Comparison of ENCODE assay signal across 12 cellular contexts in genomic region chr3:57221883-57222282, GRCh38. TPM values are rescaled to one million over a fixed set of nuclear protein-coding genes. Genes with fewer than 3 reads are reported as not detected.
A peak's percentile ranks its signal among the peaks of the same experiment; 100 is the strongest.
DNase-seq lines count a peak whose midpoint lies in the region; ATAC-seq, FAIRE-seq and TF ChIP-seq lines count a peak whose summit lies in the region.
"Had no signal": no experiment of that assay in that cellular context is flagged by ENCODE, and none has a peak within 500 bp of the region (broad histone marks: within the 10 kb centered on the region; RNA-seq: fewer than 3 reads in every experiment).

No MANE protein-coding gene starts in this region.

- H2BK5ac ChIP-seq in H1 (ENCODE audit: low read depth, low read length): no peak overlapping the region

- no peak overlapping the region for H2AK5ac ChIP-seq in H1 (ENCODE audit: low read depth, low read length)

- no peak overlapping the region for H3K18ac ChIP-seq in H1 (ENCODE audit: extremely low read depth, low read length)

- H2BK20ac ChIP-seq in H1 (ENCODE audit: low read length): no peak overlapping the region

- no peak overlapping the region for H3K14ac ChIP-seq in H1 (ENCODE audit: insufficient read length)

- no peak overlapping the region for H3K4me3 ChIP-seq in DND-41 (ENCODE audit: low read depth in 1 of 2, low read length in 2 of 2)
- no peak overlapping the region for H3K4me3 ChIP-seq in NB4 (ENCODE audit: low read depth, low read length)
- no peak overlapping the region for H3K4me3 ChIP-seq in H1 (ENCODE audit: extremely low read depth in 1 of 4, insufficient read depth in 2 of 4, low read depth in 3 of 4, low read length in 4 of 4)
- H3K4me3 ChIP-seq in neural cell (ENCODE audit: low read length): no peak overlapping the region

- H3K27me3 ChIP-seq in DND-41 (ENCODE audit: insufficient read depth, low read length, poor library complexity): no peaks in the 10 kb centered on the region
- H3K27me3 ChIP-seq in H1 (replicated peaks in 1 of 4; ENCODE audit: control insufficient read depth in 3 of 4, extremely low read depth in 1 of 4, insufficient read depth in 3 of 4, low read length in 3 of 4): no peaks in the 10 kb centered on the region
- no peaks in the 10 kb centered on the region for H3K27me3 ChIP-seq in neural cell (ENCODE audit: insufficient read depth, low read depth, low read length)

- H2BK12ac ChIP-seq in H1 (ENCODE audit: low read depth, low read length): no peak overlapping the region

- H3K56ac ChIP-seq in H1 (replicated peaks; ENCODE audit: insufficient read length, low read depth, low read length): no peak overlapping the region

- TF ChIP-seq RAD21 in H1 (IDR thresholded peaks at IDR 0.05 in 1 of 2, conservative IDR thresholded peaks at IDR 0.05 in 1 of 2; ENCODE audit: low read depth in 2 of 2, low read length in 2 of 2) (peak; percentile 78), neural cell (conservative IDR thresholded peaks at IDR 0.05) (peak; percentile 75)

- H4K20me1 ChIP-seq in DND-41 (ENCODE audit: insufficient read depth, low read length) (no peaks in the 10 kb centered on the region), H1 (replicated peaks in 1 of 2; ENCODE audit: control insufficient read depth in 1 of 2, insufficient read depth in 2 of 2, low read length in 2 of 2) (no peaks in the 10 kb centered on the region), neural cell (ENCODE audit: insufficient read depth) (no peaks in the 10 kb centered on the region)

- no peak overlapping the region for H3K4ac ChIP-seq in H1 (replicated peaks; ENCODE audit: insufficient read length, low read depth, low read length)

- POLR2A ChIA-PET in H1 (lab: Charles Lee; ENCODE audit: partially characterized antibody): interaction anchor here (0.9 kb wide), 1 partner anchor 25 kb away, joined by 3 read pairs; no protein-coding TSS in a partner anchor
- POLR2A ChIA-PET in GM10248 (lab: Yijun Ruan, JAX): no interaction called here

- no peak for FAIRE-seq in H1 (lab: Jason Lieb, UNC)

- peak; percentile 40 for TF ChIP-seq CTCF in DND-41 (IDR thresholded peaks at IDR 0.05; ENCODE audit: borderline replicate concordance, extremely low read depth, low read length, poor library complexity, severe bottlenecking)
- TF ChIP-seq CTCF in NB4 (IDR thresholded peaks at IDR 0.05; ENCODE audit: low read depth, low read length): no peak
- peak in 2 of 3 experiments; percentile 37 to 41; a peak in 2 of 4 replicates for TF ChIP-seq CTCF in H1 (IDR thresholded peaks at IDR 0.05; ENCODE audit: control extremely low read depth in 1 of 3, insufficient read depth in 1 of 3, low read depth in 1 of 3, low read length in 3 of 3)
- peak; percentile 73 for TF ChIP-seq CTCF in neural cell (IDR thresholded peaks at IDR 0.05; ENCODE audit: poor library complexity, severe bottlenecking)
- no peak for TF ChIP-seq CTCF in GM10248 (IDR thresholded peaks at IDR 0.05; ENCODE audit: control extremely low read depth, extremely low read depth, low read depth, missing control alignments)

- WGBS in H1 (ENCODE audit: extremely low coverage in 1 of 2, insufficient coverage in 1 of 2, insufficient read length in 1 of 2, insufficient replicate concordance in 2 of 2, low coverage in 1 of 2, low lambda C conversion rate in 2 of 2, missing lambda C conversion rate in 1 of 2), 2 experiments: 56% methylated on average over 2 of the region's 2 CpGs; no CpG with 5 or more reads in 1 of the 2 experiments

- CTCF ChIA-PET in H1 (lab: Charles Lee; ENCODE audit: partially characterized antibody): interaction anchor here (0.7 to 5.2 kb wide), 29 partner anchors 8 to 251 kb away, joined by 3 to 61 read pairs (median 4); partner anchors contain the start of gene HESX1
- CTCF ChIA-PET in GM10248 (lab: Yijun Ruan, JAX): interaction anchor here (1.0 to 1.4 kb wide), 3 partner anchors 12 to 21 kb away, joined by 4 to 7 read pairs (median 4); no protein-coding TSS in a partner anchor

- TF ChIP-seq POLR2A in NB4 (IDR thresholded peaks at IDR 0.05; ENCODE audit: extremely low read depth, insufficient read length) (no peak), H1 (IDR thresholded peaks at IDR 0.05; ENCODE audit: control extremely low read depth in 1 of 2, low read depth in 2 of 2, low read length in 2 of 2) (no peak)

- H4K8ac ChIP-seq in H1 (ENCODE audit: extremely low read depth, insufficient read depth, low read length): no peak overlapping the region

- no peak for TF ChIP-seq EP300 in H1 (IDR thresholded peaks at IDR 0.05; ENCODE audit: borderline replicate concordance in 1 of 2, low read depth in 2 of 2, low read length in 2 of 2)
- no peak for TF ChIP-seq EP300 in neural cell (conservative IDR thresholded peaks at IDR 0.05; ENCODE audit: poor library complexity, severe bottlenecking)

- H3K9me3 ChIP-seq in DND-41 (ENCODE audit: insufficient read depth, low read length, severe bottlenecking) (no peaks in the 10 kb centered on the region), H1 (ENCODE audit: insufficient read depth in 2 of 2, low read depth in 1 of 2, low read length in 1 of 2) (no peaks in the 10 kb centered on the region), neural cell (ENCODE audit: low read length) (no peaks in the 10 kb centered on the region)

- no peaks in the 10 kb centered on the region for H3F3A ChIP-seq in neural cell (ENCODE audit: insufficient read depth, low read length, poor library complexity, severe bottlenecking)

- no peaks in the 10 kb centered on the region; the same call in 1 of the 2 replicates for H3K23me2 ChIP-seq in H1 (ENCODE audit: low read depth, low read length)

- H3K27ac ChIP-seq in DND-41 (ENCODE audit: low read length) (no peak overlapping the region), H1 (ENCODE audit: low read depth, low read length) (no peak overlapping the region), neural cell (ENCODE audit: low read length) (no peak overlapping the region), substantia nigra (ENCODE audit: low read depth, low read length, poor library complexity, severe bottlenecking) (no peak overlapping the region)

- H4K5ac ChIP-seq in H1 (ENCODE audit: insufficient read length, low read depth, low read length): no peak overlapping the region

- no peaks in the 10 kb centered on the region for H3K36me3 ChIP-seq in DND-41 (ENCODE audit: insufficient read depth, low read length)
- no peaks in the 10 kb centered on the region for H3K36me3 ChIP-seq in H1 (ENCODE audit: control insufficient read depth in 2 of 4, insufficient read depth in 4 of 4, low read length in 3 of 4)
- H3K36me3 ChIP-seq in neural cell (ENCODE audit: insufficient read depth, low read length): no peaks in the 10 kb centered on the region

- H3K79me1 ChIP-seq in H1 (ENCODE audit: low read depth, low read length): no peaks in the 10 kb centered on the region

- no peak overlapping the region for H3K23ac ChIP-seq in H1 (ENCODE audit: insufficient read length)

- H4K91ac ChIP-seq in H1 (replicated peaks; ENCODE audit: insufficient read length, low read length): no peak overlapping the region

- H2BK15ac ChIP-seq in H1 (ENCODE audit: low read length): no peak overlapping the region

- H3K79me2 ChIP-seq in DND-41 (ENCODE audit: insufficient read depth, low read length) (no peaks in the 10 kb centered on the region), H1 (ENCODE audit: control insufficient read depth in 1 of 2, insufficient read depth in 2 of 2, low read length in 2 of 2) (no peaks in the 10 kb centered on the region), neural cell (replicated peaks; ENCODE audit: insufficient read depth, low read length) (no peaks in the 10 kb centered on the region)

- H3K4me1 ChIP-seq in DND-41 (ENCODE audit: insufficient read depth, low read length) (peaks cover 4% of the 10 kb centered on the region), H1 (replicated peaks in 1 of 4; ENCODE audit: control insufficient read depth in 3 of 4, insufficient read depth in 4 of 4, low read length in 3 of 4) (no peaks in the 10 kb centered on the region)

- H3K9ac ChIP-seq in DND-41 (ENCODE audit: low read depth, low read length) (no peak overlapping the region), H1 (replicated peaks in 1 of 4; ENCODE audit: extremely low read depth in 1 of 4, low read depth in 3 of 4, low read length in 3 of 4) (no peak overlapping the region), neural cell (ENCODE audit: low read length) (no peak overlapping the region)

- no peak overlapping the region for H3K4me2 ChIP-seq in DND-41 (ENCODE audit: insufficient read depth, low read length)
- no peak overlapping the region for H3K4me2 ChIP-seq in H1 (ENCODE audit: insufficient read depth in 1 of 2, low read depth in 2 of 2, low read length in 2 of 2)
- H3K4me2 ChIP-seq in neural cell (ENCODE audit: low read length): no peak overlapping the region

- no peak overlapping the region for H2BK120ac ChIP-seq in H1 (replicated peaks; ENCODE audit: low read depth, low read length)

- H3K9me2 ChIP-seq in neural cell (ENCODE audit: insufficient read depth, low read length): no peaks in the 10 kb centered on the region

- ATAC-seq in DND-41 (ENCODE audit: insufficient read depth, low read depth) (no peak), GM21576 (IDR thresholded peaks at IDR 0.05; ENCODE audit: unreplicated experiment) (no peak)

- DNase-seq in DND-41 (no peak), NB4 (ENCODE audit: low read depth) (peak; percentile 7), H1 (ENCODE audit: low read depth in 1 of 2, low spot score in 2 of 2) (no peak), NCI-H1930 (lab: John Stamatoyannopoulos, UW) (no peak), GM10248 (ENCODE audit: extremely low spot score) (no peak), substantia nigra (lab: John Stamatoyannopoulos, UW) (no peak)
- DNase-seq: activated B cell treated with CpG ODN at 0.5 μM for 24 hours; amygdala; NCI-H187 treated with DMSO at 0.1 percent for 48 hours; stimulated activated CD4-positive, alpha-beta T cell treated with anti-CD3 and anti-CD28 coated beads, Interleukin-1b, Interleukin-23, amount 100 ng/mL, for 48 hours had no signal

- H2AFZ ChIP-seq in DND-41 (ENCODE audit: low read depth, low read length): no peak overlapping the region
- H2AFZ ChIP-seq in H1 (ENCODE audit: low read length): no peak overlapping the region
- H2AFZ ChIP-seq in neural cell (ENCODE audit: low read depth, low read length): no peak overlapping the region

RNA-seq across cellular contexts. Expression of gene APPL1, which starts 5.6 kb away (rescaled TPM):
- total RNA-seq in H1 (2021; fragmentation: NEBNext Ultra II Directional; extraction: Animal tissue kit (Norgen Biotek cat#: 25700)): 30.7 and 34.4 TPM in 2 replicates
- polyA plus RNA-seq in H1 (2011; rRNA removed) (5.9 and 9.4 TPM in 2 replicates), neural cell (25.9 and 28.8 TPM in 2 replicates)
- 9.1 TPM for polyA plus RNA-seq in H1 (2011; cell fraction: cytosol; rRNA removed)
- 13.0 TPM for polyA plus RNA-seq in H1 (2011; cell fraction: nucleus; rRNA removed)
- polyA plus RNA-seq in H1 (2012, experiment 1 of 2): 9.3 to 22.5 TPM (median 12.6 TPM) in 4 replicates
- 0.76 TPM for polyA plus RNA-seq in H1 (2012, experiment 2 of 2)
- 25.9 TPM for polyA plus RNA-seq in H1 (2013, experiment 1 of 2)
- 28.4 TPM for polyA plus RNA-seq in H1 (2013, experiment 2 of 2)
- polyA minus RNA-seq in H1 (2011; rRNA and poly(A)+ RNA removed): 36.2 and 40.6 TPM in 2 replicates
- 24.8 TPM for polyA minus RNA-seq in H1 (2011; cell fraction: cytosol; rRNA and poly(A)+ RNA removed)
- 68.4 TPM for polyA minus RNA-seq in H1 (2011; cell fraction: nucleus; rRNA and poly(A)+ RNA removed)
- 94.5 and 97.4 TPM in 2 replicates for polyA minus RNA-seq in neural cell

RNA-seq across cellular contexts. Expression of gene HESX1, which starts 22.1 kb away (rescaled TPM):
- 9.0 and 12.0 TPM in 2 replicates for total RNA-seq in H1 (2021; fragmentation: NEBNext Ultra II Directional; extraction: Animal tissue kit (Norgen Biotek cat#: 25700))
- polyA plus RNA-seq in H1 (2011; rRNA removed): 5.5 and 7.1 TPM in 2 replicates
- polyA plus RNA-seq in H1 (2011; cell fraction: cytosol; rRNA removed): 7.9 TPM
- polyA plus RNA-seq in H1 (2011; cell fraction: nucleus; rRNA removed): 3.4 TPM
- 5.3 to 12.9 TPM (median 5.7 TPM) in 4 replicates for polyA plus RNA-seq in H1 (2012, experiment 1 of 2)
- 2.7 TPM for polyA plus RNA-seq in H1 (2012, experiment 2 of 2)
- polyA plus RNA-seq in H1 (2013, experiment 1 of 2): 7.4 TPM
- polyA plus RNA-seq in H1 (2013, experiment 2 of 2): 7.3 TPM
- 3.6 and 3.9 TPM in 2 replicates for polyA minus RNA-seq in H1 (2011; rRNA and poly(A)+ RNA removed)
- 3.0 TPM for polyA minus RNA-seq in H1 (2011; cell fraction: cytosol; rRNA and poly(A)+ RNA removed)
- polyA minus RNA-seq in H1 (2011; cell fraction: nucleus; rRNA and poly(A)+ RNA removed): 4.4 TPM
- 1.3 and 4.8 TPM in 2 replicates for polyA plus RNA-seq in neural cell
- not detected in 2 replicates for polyA minus RNA-seq in neural cell

RNA-seq across cellular contexts. Expression of gene IL17RD, which starts 56.7 kb away (rescaled TPM):
- total RNA-seq in H1 (2021; fragmentation: NEBNext Ultra II Directional; extraction: Animal tissue kit (Norgen Biotek cat#: 25700)): 41.3 and 48.9 TPM in 2 replicates
- 10.9 and 15.4 TPM in 2 replicates for polyA plus RNA-seq in H1 (2011; rRNA removed)
- 10.1 TPM for polyA plus RNA-seq in H1 (2011; cell fraction: cytosol; rRNA removed)
- 28.2 TPM for polyA plus RNA-seq in H1 (2011; cell fraction: nucleus; rRNA removed)
- polyA plus RNA-seq in H1 (2012, experiment 1 of 2): 9.5 to 14.9 TPM (median 12.6 TPM) in 4 replicates
- polyA plus RNA-seq in H1 (2012, experiment 2 of 2): 2.0 TPM
- polyA plus RNA-seq in H1 (2013, experiment 1 of 2): 50.8 TPM
- 58.0 TPM for polyA plus RNA-seq in H1 (2013, experiment 2 of 2)
- polyA minus RNA-seq in H1 (2011; rRNA and poly(A)+ RNA removed): 39.3 and 40.6 TPM in 2 replicates
- polyA minus RNA-seq in H1 (2011; cell fraction: cytosol; rRNA and poly(A)+ RNA removed): 19.2 TPM
- 33.9 TPM for polyA minus RNA-seq in H1 (2011; cell fraction: nucleus; rRNA and poly(A)+ RNA removed)
- 14.8 and 17.3 TPM in 2 replicates for polyA plus RNA-seq in neural cell
- polyA minus RNA-seq in neural cell: 44.6 and 50.9 TPM in 2 replicates
- total RNA-seq: activated B cell treated with CpG ODN at 0.5 μM for 24 hours had no signal

Comparison
In these comparisons a context has a peak if more than half of its experiments do, and no peak if none do; other contexts are left out.
1. CTCF ChIP-seq: peak in DND-41 (single experiment), H1 (2 of 3) and neural cell (single experiment); none in NB4 (single experiment) and GM10248 (single experiment).